Comparison of ENCODE assay signal across 13 cellular contexts in genomic region chr4:87499415-87500106, GRCh38. TPM values are rescaled to one million over a fixed set of nuclear protein-coding genes. Genes with fewer than 3 reads are reported as not detected.
A peak's percentile ranks its signal among the peaks of the same experiment; 100 is the strongest.
DNase-seq lines count a peak whose midpoint lies in the region; ATAC-seq and TF ChIP-seq lines count a peak whose summit lies in the region.
"Had no signal": no experiment of that assay in that cellular context is flagged by ENCODE, and none has a peak within 500 bp of the region (broad histone marks: within the 10 kb centered on the region; RNA-seq: fewer than 3 reads in every experiment).

No MANE protein-coding gene starts in this region.

- H3K9me3 Mint-ChIP-seq in T-helper 2 cell treated with Interferon-gamma antibody and Interleukin-4, amounts not matched to agents 5 μg/mL and 100 μg/mL, for 36 hours: no peaks in the 10 kb centered on the region
- no peaks in the 10 kb centered on the region for H3K9me3 Mint-ChIP-seq in HFFc6

- H3K36me3 ChIP-seq in aorta (ENCODE audit: control insufficient read depth in 1 of 2, insufficient read depth in 2 of 2, low read length in 1 of 2) (peaks cover 4% of the 10 kb centered on the region in 2 donors), thyroid gland (no peaks in the 10 kb centered on the region)
- H3K36me3 ChIP-seq: suprapubic skin had no signal

- no peak overlapping the region for H3K27ac Mint-ChIP-seq in T-helper 2 cell treated with Interferon-gamma antibody and Interleukin-4, amounts not matched to agents 5 μg/mL and 100 μg/mL, for 36 hours
- H3K27ac Mint-ChIP-seq in HFFc6: no peak overlapping the region

- WGBS in aorta, 2 donors: 50 to 55% methylated on average over 7 of the region's 7 CpGs
- 78 to 84% methylated on average over 7 of the region's 7 CpGs for WGBS in thyroid gland, 2 donors

- peaks cover 15% of the 10 kb centered on the region for H3K4me1 Mint-ChIP-seq in T-helper 2 cell treated with Interferon-gamma antibody and Interleukin-4, amounts not matched to agents 5 μg/mL and 100 μg/mL, for 36 hours (ENCODE audit: low read depth)
- peaks cover 37% of the 10 kb centered on the region for H3K4me1 Mint-ChIP-seq in HFFc6 (ENCODE audit: low read depth)

- H3K9me3 ChIP-seq in aorta (ENCODE audit: control insufficient read depth, low read length) (no peaks in the 10 kb centered on the region), thyroid gland (no peaks in the 10 kb centered on the region)
- H3K9me3 ChIP-seq: suprapubic skin had no signal

- no peaks in the 10 kb centered on the region for H3K27me3 Mint-ChIP-seq in T-helper 2 cell treated with Interferon-gamma antibody and Interleukin-4, amounts not matched to agents 5 μg/mL and 100 μg/mL, for 36 hours (ENCODE audit: low read depth)
- H3K27me3 Mint-ChIP-seq in HFFc6 (ENCODE audit: insufficient read depth): no peaks in the 10 kb centered on the region

- no peaks in the 10 kb centered on the region for H3K36me3 Mint-ChIP-seq in T-helper 2 cell treated with Interferon-gamma antibody and Interleukin-4, amounts not matched to agents 5 μg/mL and 100 μg/mL, for 36 hours (ENCODE audit: low read depth)
- H3K36me3 Mint-ChIP-seq in HFFc6 (ENCODE audit: low read depth): no peaks in the 10 kb centered on the region

- ATAC-seq in HG02763 (IDR thresholded peaks at IDR 0.05; ENCODE audit: unreplicated experiment) (peak; percentile 55), aorta (ENCODE audit: low FRiP score) (peak; percentile 39)

- H3K4me3 Mint-ChIP-seq in T-helper 2 cell treated with Interferon-gamma antibody and Interleukin-4, amounts not matched to agents 5 μg/mL and 100 μg/mL, for 36 hours: peak overlapping the region; percentile 45
- H3K4me3 Mint-ChIP-seq in HFFc6: no peak overlapping the region

- H3K4me1 ChIP-seq in aorta (ENCODE audit: control insufficient read depth in 1 of 2, insufficient read depth in 2 of 2, low read length in 2 of 2): peaks cover 4 to 10% of the 10 kb centered on the region in 2 donors
- H3K4me1 ChIP-seq in thyroid gland: peaks cover 9 to 17% of the 10 kb centered on the region in 2 donors

- DNase-seq in stimulated activated naive CD4-positive, alpha-beta T cell treated with Interleukin-2 at 50 U/mL for 16 hours (lab: John Stamatoyannopoulos, UW): peak; percentile 0
- no peak for DNase-seq in stimulated activated naive CD4-positive, alpha-beta T cell (lab: John Stamatoyannopoulos, UW)
- DNase-seq in T-helper 2 cell treated with Interferon-gamma antibody and Interleukin-4, amounts not matched to agents 5 μg/mL and 100 μg/mL, for 36 hours (ENCODE audit: low spot score): peak; percentile 22
- no peak for DNase-seq in aorta
- no peak for DNase-seq in thyroid gland
- no peak for DNase-seq in HPDE6-E6E7 (ENCODE audit: extremely low spot score)
- no peak for DNase-seq in HFFc6
- DNase-seq: AML-193, NCI-H2171, T-helper 9 cell had no signal

- H3K27me3 ChIP-seq in aorta (ENCODE audit: control insufficient read depth in 1 of 2, insufficient read depth in 2 of 2, low read length in 1 of 2): no peaks in the 10 kb centered on the region
- no peaks in the 10 kb centered on the region for H3K27me3 ChIP-seq in thyroid gland
- H3K27me3 ChIP-seq: suprapubic skin had no signal

- H3K27ac ChIP-seq in aorta (ENCODE audit: low read depth in 1 of 2, low read length in 2 of 2) (no peak overlapping the region), thyroid gland (peak overlapping the region in 1 of 3 donors; percentile 21)
- H3K27ac ChIP-seq: suprapubic skin had no signal

- TF ChIP-seq POLR2A in thyroid gland (IDR thresholded peaks at IDR 0.05): no peak

- H3K4me3 ChIP-seq in aorta (ENCODE audit: low read length in 2 of 2): no peak overlapping the region
- no peak overlapping the region for H3K4me3 ChIP-seq in thyroid gland (replicated peaks in 1 of 3)

- TF ChIP-seq CTCF in thyroid gland (IDR thresholded peaks at IDR 0.05) (no peak), HFFc6 (IDR thresholded peaks at IDR 0.05) (no peak)

- intact Hi-C loops in aorta (cut with DNase I): no loop called here
- intact Hi-C loops in thyroid gland (cut with DNase I): no loop called here

RNA-seq across cellular contexts. Expression of gene SPARCL1, which starts 29.6 kb away (rescaled TPM):
- total RNA-seq in aorta (1,000 to 10,000 TPM; 1,343 to 1,668 TPM), thyroid gland (100 to 1,000 TPM; 234 to 569 (median 391) TPM)
- 1,000 to 10,000 TPM; 1,112 to 1,276 TPM for polyA plus RNA-seq in aorta
- not detected for total RNA-seq in HFFc6 (2021; fragmentation: NEBNext Ultra II Directional; extraction: Animal tissue kit (Norgen Biotek cat#: 25700))
- total RNA-seq: bronchial epithelial cell had no signal

Comparison
In these comparisons a context has a peak if more than half of its experiments do, and no peak if none do; other contexts are left out.
1. DNase-seq: peak in stimulated activated naive CD4-positive, alpha-beta T cell treated with Interleukin-2 at 50 U/mL for 16 hours (single experiment) and T-helper 2 cell treated with Interferon-gamma antibody and Interleukin-4, amounts not matched to agents 5 μg/mL and 100 μg/mL, for 36 hours (single experiment); none in stimulated activated naive CD4-positive, alpha-beta T cell (0 of 6), aorta (0 of 2), thyroid gland (0 of 2), HPDE6-E6E7 (single experiment) and HFFc6 (single experiment).
2. RNA of gene SPARCL1, which starts 29.6 kb away (total RNA-seq): 1,343 to 1,668 TPM in aorta and 234 to 569 TPM in thyroid gland; not detected in HFFc6; every median in the first group is over 100 times any median in the second.